Comparison of ENCODE assay signal across 1 cellular context in genomic region chr14:20247651-20248246, GRCh38.
TF ChIP-seq lines count a peak whose summit lies in the region.

No MANE protein-coding gene starts in this region.

TF ChIP-seq in GM12891, 5 proteins besides CTCF, POLR2A, EP300 and RAD21:
- TF ChIP-seq TAF1 (IDR thresholded peaks at IDR 0.05; ENCODE audit: low read depth, low read length) (no peak), PAX5 (IDR thresholded peaks at IDR 0.05; ENCODE audit: insufficient read depth, low read length, severe bottlenecking) (no peak), SPI1 (IDR thresholded peaks at IDR 0.05; ENCODE audit: low read depth, low read length) (no peak), POU2F2 (IDR thresholded peaks at IDR 0.05; ENCODE audit: low read depth, low read length) (no peak), POLR2AphosphoS5 (IDR thresholded peaks at IDR 0.05; ENCODE audit: low read depth, low read length) (no peak)
